In the genomic region with DNA sequence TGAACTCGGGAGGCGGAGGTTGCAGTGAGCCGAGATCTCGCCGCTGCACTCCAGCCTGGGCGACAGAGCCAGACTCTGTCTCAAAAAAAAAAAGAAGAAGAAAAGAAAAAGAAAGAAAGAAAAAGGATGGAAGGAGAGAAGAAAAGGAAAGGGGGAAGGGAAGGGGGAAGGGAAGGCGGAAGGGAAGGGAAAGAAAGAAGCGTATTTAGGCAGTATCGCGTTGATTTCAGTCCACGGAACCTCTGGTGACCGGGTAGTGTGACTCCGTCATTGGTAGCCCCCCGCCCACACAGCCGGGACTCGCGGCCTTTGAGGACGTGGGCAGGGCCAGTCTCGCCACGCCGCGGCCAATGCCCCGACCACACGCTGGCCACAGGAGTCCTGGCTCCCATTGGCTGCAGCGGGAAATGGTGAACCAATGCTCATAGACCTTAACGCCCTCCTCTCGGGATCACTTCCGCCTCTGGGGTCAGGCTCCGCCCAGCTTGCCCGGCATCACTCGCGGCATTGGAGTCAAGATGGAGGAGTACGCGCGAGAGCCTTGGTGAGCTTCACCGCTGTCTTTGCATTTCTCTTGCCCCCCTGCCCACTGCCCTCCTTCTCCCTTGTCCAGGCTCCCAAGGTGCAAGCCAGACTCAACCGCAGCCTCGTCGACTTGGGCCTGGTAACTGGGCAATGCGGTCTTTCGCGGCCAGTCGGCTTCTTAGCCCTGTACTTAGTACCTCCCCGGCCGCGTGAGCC, we compare ENCODE assay signal across 8 cellular contexts. TPM values are rescaled to one million over a fixed set of nuclear protein-coding genes. Genes with fewer than 3 reads are reported as not detected.
DNase-seq lines count a peak whose midpoint lies in the region; ATAC-seq and TF ChIP-seq lines count a peak whose summit lies in the region.

A gene (plus strand): TSS at position 495 of the 741 bp plus-strand sequence. CDS start 24 bp downstream, at position 519.

- ATAC-seq in HG02870 (IDR thresholded peaks at IDR 0.05; ENCODE audit: unreplicated experiment) (peak; percentile 99), left cardiac atrium (peak; percentile 100), upper lobe of right lung (peak; percentile 100)

- H3K27me3 ChIP-seq in upper lobe of right lung = no peaks in the 10 kb centered on the region

- intact Hi-C loops in T-helper 1 cell treated with Interleukin-12 subunit alpha and Interleukin-12 subunit beta and Interleukin-4 antibody, amounts not matched to agents 30 ng/mL and 1 ng/mL, for 36 hours (cut with micrococcal nuclease) = loop anchor here (1.0 to 5.0 kb wide), 9 partner anchors 27 to 1012 kb away; a partner anchor contains a TSS
- intact Hi-C loops in left cardiac atrium (cut with DNase I) (no loop called here), posterior vena cava (cut with DNase I) (no loop called here), upper lobe of right lung (cut with DNase I) (no loop called here)

- H3K4me3 ChIP-seq in upper lobe of right lung = peak within 1 kb of the TSS; percentile 96

- no peaks in the 10 kb centered on the region for H3K9me3 ChIP-seq in upper lobe of right lung

- H3K36me3 ChIP-seq in upper lobe of right lung = peaks cover 30% of the 10 kb centered on the region

- in situ Hi-C loops in GM13976 (cut with MboI; ENCODE audit: low sequenced_read_pairs, unreplicated experiment) = no loop called here

- TF ChIP-seq CTCF in GM13976 (IDR thresholded peaks at IDR 0.05; ENCODE audit: borderline replicate concordance, control extremely low read depth, extremely low read depth, insufficient read depth, missing control alignments) (no peak), upper lobe of right lung (IDR thresholded peaks at IDR 0.05) (no peak)

- DNase-seq in GM13976 (ENCODE audit: low spot score) = peak; percentile 97
- peak; percentile 94 for DNase-seq in NCI-H146 treated with DMSO at 0.1 percent for 48 hours (lab: John Stamatoyannopoulos, UW; ENCODE audit: unreplicated experiment)
- DNase-seq in amniotic epithelial cell (ENCODE audit: low read depth) = peak; percentile 97
- peak; percentile 98 for DNase-seq in left cardiac atrium
- peak; percentile 99 for DNase-seq in posterior vena cava (ENCODE audit: low spot score)
- peak; percentile 98 for DNase-seq in upper lobe of right lung

- H3K4me1 ChIP-seq in upper lobe of right lung = peaks cover 13% of the 10 kb centered on the region

- peak within 1 kb of the TSS; percentile 86 for H3K27ac ChIP-seq in upper lobe of right lung

RNA-seq across cellular contexts. Expression of the gene that starts here (rescaled TPM):
- 60.5 and 65.6 TPM in 2 replicates for total RNA-seq in T-helper 1 cell treated with Interleukin-12 subunit alpha and Interleukin-12 subunit beta and Interleukin-4 antibody, amounts not matched to agents 30 ng/mL and 1 ng/mL, for 36 hours
- total RNA-seq in left cardiac atrium (10 to 100 TPM; 64.7 to 94.4 TPM), posterior vena cava (10 to 100 TPM; 38.8 to 47.5 TPM), upper lobe of right lung (33.9 TPM)

Comparison
In these comparisons a context has a peak if more than half of its experiments do, and no peak if none do; other contexts are left out.
1. Peak in every context shown above with its lines: DNase-seq, ATAC-seq, H3K4me3 ChIP-seq and H3K27ac ChIP-seq.